1 cellular context compared by ENCODE assay signal in genomic region chr16:89971495-89972243, GRCh38.
TF ChIP-seq lines count a peak whose summit lies in the region.

No MANE protein-coding gene starts in this region.

TF ChIP-seq in HepG2, 621 proteins besides CTCF, POLR2A, EP300 and RAD21 (continued from another document and continues in another):
- no peak for TF ChIP-seq RNF219 (CRISPR knock-in tag; IDR thresholded peaks at IDR 0.05)
- TF ChIP-seq E2F1 (CRISPR knock-in tag; IDR thresholded peaks at IDR 0.05), result no peak
- peak; percentile 86; the same call in 1 of the 2 replicates for TF ChIP-seq TGIF2 (CRISPR knock-in tag; IDR thresholded peaks at IDR 0.05)
- no peak for TF ChIP-seq ZC3H4 (CRISPR knock-in tag; IDR thresholded peaks at IDR 0.05; ENCODE audit: borderline replicate concordance)
- peak; percentile 75 for TF ChIP-seq UBTF (CRISPR knock-in tag; IDR thresholded peaks at IDR 0.05)
- TF ChIP-seq ZNF382 (CRISPR knock-in tag; IDR thresholded peaks at IDR 0.05; ENCODE audit: borderline replicate concordance), result no peak
- no peak for TF ChIP-seq GATA4 (IDR thresholded peaks at IDR 0.05; ENCODE audit: borderline replicate concordance, low read depth)
- TF ChIP-seq ZFX (CRISPR knock-in tag; IDR thresholded peaks at IDR 0.05; ENCODE audit: low read depth), result peak; percentile 80
- no peak for TF ChIP-seq ZNF674 (CRISPR knock-in tag; IDR thresholded peaks at IDR 0.05; ENCODE audit: low read depth)
- no peak for TF ChIP-seq SMAD9 (CRISPR knock-in tag; IDR thresholded peaks at IDR 0.05)
- no peak for TF ChIP-seq ZFP36L2 (CRISPR knock-in tag; IDR thresholded peaks at IDR 0.05)
- TF ChIP-seq, protein P1, sequence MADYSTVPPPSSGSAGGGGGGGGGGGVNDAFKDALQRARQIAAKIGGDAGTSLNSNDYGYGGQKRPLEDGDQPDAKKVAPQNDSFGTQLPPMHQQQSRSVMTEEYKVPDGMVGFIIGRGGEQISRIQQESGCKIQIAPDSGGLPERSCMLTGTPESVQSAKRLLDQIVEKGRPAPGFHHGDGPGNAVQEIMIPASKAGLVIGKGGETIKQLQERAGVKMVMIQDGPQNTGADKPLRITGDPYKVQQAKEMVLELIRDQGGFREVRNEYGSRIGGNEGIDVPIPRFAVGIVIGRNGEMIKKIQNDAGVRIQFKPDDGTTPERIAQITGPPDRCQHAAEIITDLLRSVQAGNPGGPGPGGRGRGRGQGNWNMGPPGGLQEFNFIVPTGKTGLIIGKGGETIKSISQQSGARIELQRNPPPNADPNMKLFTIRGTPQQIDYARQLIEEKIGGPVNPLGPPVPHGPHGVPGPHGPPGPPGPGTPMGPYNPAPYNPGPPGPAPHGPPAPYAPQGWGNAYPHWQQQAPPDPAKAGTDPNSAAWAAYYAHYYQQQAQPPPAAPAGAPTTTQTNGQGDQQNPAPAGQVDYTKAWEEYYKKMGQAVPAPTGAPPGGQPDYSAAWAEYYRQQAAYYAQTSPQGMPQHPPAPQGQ (CRISPR knock-in tag; IDR thresholded peaks at IDR 0.05; ENCODE audit: borderline replicate concordance), result no peak
- TF ChIP-seq MYC (CRISPR knock-in tag; IDR thresholded peaks at IDR 0.05; ENCODE audit: borderline replicate concordance), result no peak
- TF ChIP-seq HMG20B (CRISPR knock-in tag; conservative IDR thresholded peaks at IDR 0.05), result no peak
- TF ChIP-seq NFKB2 (CRISPR knock-in tag; IDR thresholded peaks at IDR 0.05; ENCODE audit: borderline replicate concordance), result no peak
- TF ChIP-seq PHF8 (CRISPR knock-in tag; IDR thresholded peaks at IDR 0.05), result no peak; the same call in 1 of the 2 replicates
- no peak for TF ChIP-seq MXD4 (CRISPR knock-in tag; IDR thresholded peaks at IDR 0.05)
- no peak for TF ChIP-seq ZMYM2 (CRISPR knock-in tag; IDR thresholded peaks at IDR 0.05)
- TF ChIP-seq, protein P2, sequence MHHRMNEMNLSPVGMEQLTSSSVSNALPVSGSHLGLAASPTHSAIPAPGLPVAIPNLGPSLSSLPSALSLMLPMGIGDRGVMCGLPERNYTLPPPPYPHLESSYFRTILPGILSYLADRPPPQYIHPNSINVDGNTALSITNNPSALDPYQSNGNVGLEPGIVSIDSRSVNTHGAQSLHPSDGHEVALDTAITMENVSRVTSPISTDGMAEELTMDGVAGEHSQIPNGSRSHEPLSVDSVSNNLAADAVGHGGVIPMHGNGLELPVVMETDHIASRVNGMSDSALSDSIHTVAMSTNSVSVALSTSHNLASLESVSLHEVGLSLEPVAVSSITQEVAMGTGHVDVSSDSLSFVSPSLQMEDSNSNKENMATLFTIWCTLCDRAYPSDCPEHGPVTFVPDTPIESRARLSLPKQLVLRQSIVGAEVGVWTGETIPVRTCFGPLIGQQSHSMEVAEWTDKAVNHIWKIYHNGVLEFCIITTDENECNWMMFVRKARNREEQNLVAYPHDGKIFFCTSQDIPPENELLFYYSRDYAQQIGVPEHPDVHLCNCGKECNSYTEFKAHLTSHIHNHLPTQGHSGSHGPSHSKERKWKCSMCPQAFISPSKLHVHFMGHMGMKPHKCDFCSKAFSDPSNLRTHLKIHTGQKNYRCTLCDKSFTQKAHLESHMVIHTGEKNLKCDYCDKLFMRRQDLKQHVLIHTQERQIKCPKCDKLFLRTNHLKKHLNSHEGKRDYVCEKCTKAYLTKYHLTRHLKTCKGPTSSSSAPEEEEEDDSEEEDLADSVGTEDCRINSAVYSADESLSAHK (CRISPR knock-in tag; IDR thresholded peaks at IDR 0.05; ENCODE audit: borderline replicate concordance), result no peak
- TF ChIP-seq ZNF530 (CRISPR knock-in tag; IDR thresholded peaks at IDR 0.05; ENCODE audit: low read depth), result no peak
- no peak; the same call in none of the 2 replicates for TF ChIP-seq NRL (CRISPR knock-in tag; IDR thresholded peaks at IDR 0.05; ENCODE audit: borderline replicate concordance)
- no peak for TF ChIP-seq TFDP1 (CRISPR knock-in tag; IDR thresholded peaks at IDR 0.05; ENCODE audit: borderline replicate concordance)
- TF ChIP-seq HHEX (CRISPR knock-in tag; IDR thresholded peaks at IDR 0.05), result no peak
- TF ChIP-seq ZNF792 (CRISPR knock-in tag; IDR thresholded peaks at IDR 0.05), result no peak
- no peak for TF ChIP-seq GATAD2A (CRISPR knock-in tag; IDR thresholded peaks at IDR 0.05)
- TF ChIP-seq ADNP (CRISPR knock-in tag; IDR thresholded peaks at IDR 0.05), result no peak
- TF ChIP-seq, protein P3, sequence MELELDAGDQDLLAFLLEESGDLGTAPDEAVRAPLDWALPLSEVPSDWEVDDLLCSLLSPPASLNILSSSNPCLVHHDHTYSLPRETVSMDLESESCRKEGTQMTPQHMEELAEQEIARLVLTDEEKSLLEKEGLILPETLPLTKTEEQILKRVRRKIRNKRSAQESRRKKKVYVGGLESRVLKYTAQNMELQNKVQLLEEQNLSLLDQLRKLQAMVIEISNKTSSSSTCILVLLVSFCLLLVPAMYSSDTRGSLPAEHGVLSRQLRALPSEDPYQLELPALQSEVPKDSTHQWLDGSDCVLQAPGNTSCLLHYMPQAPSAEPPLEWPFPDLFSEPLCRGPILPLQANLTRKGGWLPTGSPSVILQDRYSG (CRISPR knock-in tag; IDR thresholded peaks at IDR 0.05), result no peak
- TF ChIP-seq MAZ (IDR thresholded peaks at IDR 0.05; ENCODE audit: borderline replicate concordance, low read depth, low read length), result no peak
- no peak for TF ChIP-seq MAZ (CRISPR knock-in tag; IDR thresholded peaks at IDR 0.05; ENCODE audit: low read depth)
- no peak; the same call in 1 of the 2 replicates for TF ChIP-seq GPN1 (CRISPR knock-in tag; IDR thresholded peaks at IDR 0.05; ENCODE audit: borderline replicate concordance)
- TF ChIP-seq ZBTB26 (CRISPR knock-in tag; IDR thresholded peaks at IDR 0.05; ENCODE audit: borderline replicate concordance), result no peak
- TF ChIP-seq ETV5 (CRISPR knock-in tag; IDR thresholded peaks at IDR 0.05; ENCODE audit: borderline replicate concordance), result 0 out of 2 replicates have a peak, but pooled peaks have one; percentile 1
- TF ChIP-seq, protein P4, sequence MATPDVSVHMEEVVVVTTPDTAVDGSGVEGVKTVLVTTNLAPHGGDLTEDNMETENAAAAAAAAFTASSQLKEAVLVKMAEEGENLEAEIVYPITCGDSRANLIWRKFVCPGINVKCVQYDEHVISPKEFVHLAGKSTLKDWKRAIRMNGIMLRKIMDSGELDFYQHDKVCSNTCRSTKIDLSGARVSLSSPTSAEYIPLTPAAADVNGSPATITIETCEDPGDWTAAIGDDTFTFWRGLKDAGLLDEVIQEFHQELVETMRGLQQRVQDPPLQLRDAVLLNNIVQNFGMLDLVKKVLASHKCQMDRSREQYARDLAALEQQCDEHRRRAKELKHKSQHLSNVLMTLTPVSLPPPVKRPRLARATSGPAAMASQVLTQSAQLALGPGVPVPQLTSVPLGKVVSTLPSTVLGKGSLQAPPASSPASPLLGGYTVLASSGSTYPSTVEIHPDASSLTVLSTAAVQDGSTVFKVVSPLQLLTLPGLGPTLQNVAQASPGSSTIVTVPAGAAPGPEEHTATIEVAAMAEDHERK (CRISPR knock-in tag; IDR thresholded peaks at IDR 0.05; ENCODE audit: low read depth), result no peak
- TF ChIP-seq, protein P5, sequence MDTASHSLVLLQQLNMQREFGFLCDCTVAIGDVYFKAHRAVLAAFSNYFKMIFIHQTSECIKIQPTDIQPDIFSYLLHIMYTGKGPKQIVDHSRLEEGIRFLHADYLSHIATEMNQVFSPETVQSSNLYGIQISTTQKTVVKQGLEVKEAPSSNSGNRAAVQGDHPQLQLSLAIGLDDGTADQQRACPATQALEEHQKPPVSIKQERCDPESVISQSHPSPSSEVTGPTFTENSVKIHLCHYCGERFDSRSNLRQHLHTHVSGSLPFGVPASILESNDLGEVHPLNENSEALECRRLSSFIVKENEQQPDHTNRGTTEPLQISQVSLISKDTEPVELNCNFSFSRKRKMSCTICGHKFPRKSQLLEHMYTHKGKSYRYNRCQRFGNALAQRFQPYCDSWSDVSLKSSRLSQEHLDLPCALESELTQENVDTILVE (CRISPR knock-in tag; IDR thresholded peaks at IDR 0.05), result no peak
- no peak for TF ChIP-seq MATR3 (CRISPR knock-in tag; IDR thresholded peaks at IDR 0.05)
- TF ChIP-seq ZNF33A (CRISPR knock-in tag; IDR thresholded peaks at IDR 0.05; ENCODE audit: borderline replicate concordance), result no peak
- 0 out of 2 replicates have a peak, but pooled peaks have one; percentile 22 for TF ChIP-seq ZNF430 (CRISPR knock-in tag; IDR thresholded peaks at IDR 0.05)
- TF ChIP-seq ARNT2 (CRISPR knock-in tag; IDR thresholded peaks at IDR 0.05; ENCODE audit: low read depth), result no peak
- TF ChIP-seq ZNF83 (CRISPR knock-in tag; IDR thresholded peaks at IDR 0.05; ENCODE audit: borderline replicate concordance), result peak; percentile 96; the same call in 1 of the 2 replicates
- peak; percentile 32; the same call in 1 of the 2 replicates for TF ChIP-seq CCDC6 (CRISPR knock-in tag; IDR thresholded peaks at IDR 0.05)
- TF ChIP-seq EEA1 (CRISPR knock-in tag; IDR thresholded peaks at IDR 0.05; ENCODE audit: borderline replicate concordance), result no peak
- TF ChIP-seq SAP130 (CRISPR knock-in tag; IDR thresholded peaks at IDR 0.05; ENCODE audit: low read depth), result no peak
- TF ChIP-seq REXO4 (CRISPR knock-in tag; IDR thresholded peaks at IDR 0.05; ENCODE audit: borderline replicate concordance), result no peak
- TF ChIP-seq MEIS1 (CRISPR knock-in tag; IDR thresholded peaks at IDR 0.05; ENCODE audit: borderline replicate concordance), result no peak; the same call in 1 of the 2 replicates
- TF ChIP-seq MTA1 (CRISPR knock-in tag; IDR thresholded peaks at IDR 0.05; ENCODE audit: borderline replicate concordance), result no peak; the same call in 1 of the 2 replicates
- TF ChIP-seq ZNF629 (CRISPR knock-in tag; conservative IDR thresholded peaks at IDR 0.05), result 0 out of 2 replicates have a peak, but pooled peaks have one; percentile 18
- no peak; the same call in 1 of the 2 replicates for TF ChIP-seq ATF7-NPFF (CRISPR knock-in tag; IDR thresholded peaks at IDR 0.05; ENCODE audit: low read depth)
- peak; percentile 56; the same call in 1 of the 2 replicates for TF ChIP-seq MEF2D (CRISPR knock-in tag; IDR thresholded peaks at IDR 0.05)
- no peak for TF ChIP-seq GABPB1 (CRISPR knock-in tag; IDR thresholded peaks at IDR 0.05)
- TF ChIP-seq AHR (CRISPR knock-in tag; IDR thresholded peaks at IDR 0.05), result no peak
- no peak for TF ChIP-seq SUZ12 (IDR thresholded peaks at IDR 0.05; ENCODE audit: low read depth, low read length)
- no peak; the same call in 1 of the 2 replicates for TF ChIP-seq ZNF549 (CRISPR knock-in tag; IDR thresholded peaks at IDR 0.05)
- TF ChIP-seq MAFK (conservative IDR thresholded peaks at IDR 0.05 in 1 of 2, IDR thresholded peaks at IDR 0.05 in 1 of 2; ENCODE audit: low read length in 2 of 2), result no peak
- TF ChIP-seq ZNF670 (CRISPR knock-in tag; IDR thresholded peaks at IDR 0.05; ENCODE audit: borderline replicate concordance), result no peak
